In the genomic region with DNA sequence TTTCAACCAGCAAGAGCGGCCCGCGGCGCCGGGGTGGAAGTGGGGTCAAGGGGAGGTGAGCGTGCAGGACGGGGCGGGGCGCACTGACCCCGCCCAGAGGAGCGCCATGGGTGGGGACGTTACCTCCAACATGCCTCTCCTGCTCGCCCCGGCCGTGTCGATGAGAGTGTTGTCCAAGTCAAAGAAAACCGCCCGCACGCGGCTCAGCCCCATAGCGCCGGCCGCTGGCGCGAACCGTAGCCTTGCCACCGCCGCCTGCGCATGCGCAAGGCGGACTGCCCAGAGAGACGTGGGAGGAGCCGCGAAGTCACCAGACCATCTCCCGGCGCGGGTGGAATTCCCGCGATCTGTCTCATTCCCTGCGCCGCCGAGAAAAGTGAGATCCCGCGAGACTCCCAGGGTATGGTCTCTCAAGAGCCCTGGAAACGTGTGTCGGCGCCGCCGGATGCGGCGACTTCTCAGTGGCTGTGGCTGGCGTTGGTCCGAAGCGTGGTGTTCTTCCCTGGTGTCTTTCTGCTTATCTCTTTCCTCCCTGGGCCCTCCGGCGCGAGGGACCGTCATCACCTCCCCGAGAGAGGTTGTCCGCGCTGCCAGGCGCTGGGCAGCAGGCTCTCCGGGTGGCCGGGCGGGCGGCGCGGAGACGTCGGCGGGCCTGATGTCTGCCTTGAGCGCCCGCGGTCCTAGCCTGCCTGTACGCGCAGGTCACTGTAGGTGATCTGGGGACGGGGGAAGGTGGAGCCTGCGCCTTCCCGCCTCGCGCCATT, we compare ENCODE assay signal across 1 cellular context.
A peak's percentile ranks its signal among the peaks of the same experiment; 100 is the strongest.
TF ChIP-seq lines count a peak whose summit lies in the region.

A gene with protein sequence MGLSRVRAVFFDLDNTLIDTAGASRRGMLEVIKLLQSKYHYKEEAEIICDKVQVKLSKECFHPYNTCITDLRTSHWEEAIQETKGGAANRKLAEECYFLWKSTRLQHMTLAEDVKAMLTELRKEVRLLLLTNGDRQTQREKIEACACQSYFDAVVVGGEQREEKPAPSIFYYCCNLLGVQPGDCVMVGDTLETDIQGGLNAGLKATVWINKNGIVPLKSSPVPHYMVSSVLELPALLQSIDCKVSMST (minus strand): TSS at position 279 of the 764 bp plus-strand sequence. CDS start 66 bp downstream, at position 213.

TF ChIP-seq in K562, 482 proteins besides CTCF, POLR2A, EP300 and RAD21 (continued from another document and continues in another):
- TF ChIP-seq, protein P1, sequence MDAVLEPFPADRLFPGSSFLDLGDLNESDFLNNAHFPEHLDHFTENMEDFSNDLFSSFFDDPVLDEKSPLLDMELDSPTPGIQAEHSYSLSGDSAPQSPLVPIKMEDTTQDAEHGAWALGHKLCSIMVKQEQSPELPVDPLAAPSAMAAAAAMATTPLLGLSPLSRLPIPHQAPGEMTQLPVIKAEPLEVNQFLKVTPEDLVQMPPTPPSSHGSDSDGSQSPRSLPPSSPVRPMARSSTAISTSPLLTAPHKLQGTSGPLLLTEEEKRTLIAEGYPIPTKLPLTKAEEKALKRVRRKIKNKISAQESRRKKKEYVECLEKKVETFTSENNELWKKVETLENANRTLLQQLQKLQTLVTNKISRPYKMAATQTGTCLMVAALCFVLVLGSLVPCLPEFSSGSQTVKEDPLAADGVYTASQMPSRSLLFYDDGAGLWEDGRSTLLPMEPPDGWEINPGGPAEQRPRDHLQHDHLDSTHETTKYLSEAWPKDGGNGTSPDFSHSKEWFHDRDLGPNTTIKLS (IDR thresholded peaks at IDR 0.05; ENCODE audit: borderline replicate concordance, low read depth) = peak; percentile 76
- TF ChIP-seq PHF20 (IDR thresholded peaks at IDR 0.05; ENCODE audit: partially characterized antibody) (peak; percentile 68), ARHGAP35 (IDR thresholded peaks at IDR 0.05; ENCODE audit: partially characterized antibody) (peak; percentile 88), ZNF644 (tag; IDR thresholded peaks at IDR 0.05; ENCODE audit: low read depth) (no peak), C11orf30 (IDR thresholded peaks at IDR 0.05; ENCODE audit: low read depth) (peak; percentile 51), CHD2 (IDR thresholded peaks at IDR 0.05; ENCODE audit: low read depth, low read length) (peak; percentile 98), ZNF586 (CRISPR knock-in tag; conservative IDR thresholded peaks at IDR 0.05) (no peak), GABPB1 (CRISPR knock-in tag; IDR thresholded peaks at IDR 0.05) (peak; percentile 54; the same call in 1 of the 2 replicates), FOXK2 (conservative IDR thresholded peaks at IDR 0.05 in 1 of 2, IDR thresholded peaks at IDR 0.05 in 1 of 2; ENCODE audit: low read depth in 2 of 2) (peak in 1 of 2 experiments; percentile 36; a peak in 1 of 4 replicates), TBP (optimal IDR thresholded peaks at IDR 0.05; ENCODE audit: low read depth, low read length) (peak; percentile 76), TAF9B (IDR thresholded peaks at IDR 0.05; ENCODE audit: partially characterized antibody) (peak; percentile 28), ETV6 (IDR thresholded peaks at IDR 0.05; ENCODE audit: borderline replicate concordance in 1 of 2, low read depth in 2 of 2, low read length in 1 of 2) (no peak), ETV6 (CRISPR knock-in tag; IDR thresholded peaks at IDR 0.05; ENCODE audit: borderline replicate concordance) (no peak), NR2F6 (CRISPR knock-in tag; IDR thresholded peaks at IDR 0.05) (no peak), CCNT2 (IDR thresholded peaks at IDR 0.05; ENCODE audit: borderline replicate concordance, extremely low read depth, insufficient read length, low read depth, low read length) (peak; percentile 44), PHF8 (IDR thresholded peaks at IDR 0.05; ENCODE audit: borderline replicate concordance, low read length) (peak; percentile 81), ZBTB17 (CRISPR knock-in tag; IDR thresholded peaks at IDR 0.05) (0 out of 2 replicates have a peak, but pooled peaks have one; percentile 51), MYC (IDR thresholded peaks at IDR 0.05; ENCODE audit: low read depth, low read length) (peak; percentile 81), MYC (CRISPR knock-in tag; IDR thresholded peaks at IDR 0.05; ENCODE audit: borderline replicate concordance, low read depth) (peak; percentile 52; the same call in 1 of the 2 replicates), FOXJ2 (tag; IDR thresholded peaks at IDR 0.05) (0 out of 2 replicates have a peak, but pooled peaks have one; percentile 10), CXXC5 (CRISPR knock-in tag; IDR thresholded peaks at IDR 0.05) (peak; percentile 64), EGR1 (conservative IDR thresholded peaks at IDR 0.05) (peak; percentile 36; the same call in 1 of the 2 replicates), ATF1 (CRISPR knock-in tag; IDR thresholded peaks at IDR 0.05) (no peak), ATF1 (tag; IDR thresholded peaks at IDR 0.05) (peak; percentile 71)
- TF ChIP-seq, protein P2, sequence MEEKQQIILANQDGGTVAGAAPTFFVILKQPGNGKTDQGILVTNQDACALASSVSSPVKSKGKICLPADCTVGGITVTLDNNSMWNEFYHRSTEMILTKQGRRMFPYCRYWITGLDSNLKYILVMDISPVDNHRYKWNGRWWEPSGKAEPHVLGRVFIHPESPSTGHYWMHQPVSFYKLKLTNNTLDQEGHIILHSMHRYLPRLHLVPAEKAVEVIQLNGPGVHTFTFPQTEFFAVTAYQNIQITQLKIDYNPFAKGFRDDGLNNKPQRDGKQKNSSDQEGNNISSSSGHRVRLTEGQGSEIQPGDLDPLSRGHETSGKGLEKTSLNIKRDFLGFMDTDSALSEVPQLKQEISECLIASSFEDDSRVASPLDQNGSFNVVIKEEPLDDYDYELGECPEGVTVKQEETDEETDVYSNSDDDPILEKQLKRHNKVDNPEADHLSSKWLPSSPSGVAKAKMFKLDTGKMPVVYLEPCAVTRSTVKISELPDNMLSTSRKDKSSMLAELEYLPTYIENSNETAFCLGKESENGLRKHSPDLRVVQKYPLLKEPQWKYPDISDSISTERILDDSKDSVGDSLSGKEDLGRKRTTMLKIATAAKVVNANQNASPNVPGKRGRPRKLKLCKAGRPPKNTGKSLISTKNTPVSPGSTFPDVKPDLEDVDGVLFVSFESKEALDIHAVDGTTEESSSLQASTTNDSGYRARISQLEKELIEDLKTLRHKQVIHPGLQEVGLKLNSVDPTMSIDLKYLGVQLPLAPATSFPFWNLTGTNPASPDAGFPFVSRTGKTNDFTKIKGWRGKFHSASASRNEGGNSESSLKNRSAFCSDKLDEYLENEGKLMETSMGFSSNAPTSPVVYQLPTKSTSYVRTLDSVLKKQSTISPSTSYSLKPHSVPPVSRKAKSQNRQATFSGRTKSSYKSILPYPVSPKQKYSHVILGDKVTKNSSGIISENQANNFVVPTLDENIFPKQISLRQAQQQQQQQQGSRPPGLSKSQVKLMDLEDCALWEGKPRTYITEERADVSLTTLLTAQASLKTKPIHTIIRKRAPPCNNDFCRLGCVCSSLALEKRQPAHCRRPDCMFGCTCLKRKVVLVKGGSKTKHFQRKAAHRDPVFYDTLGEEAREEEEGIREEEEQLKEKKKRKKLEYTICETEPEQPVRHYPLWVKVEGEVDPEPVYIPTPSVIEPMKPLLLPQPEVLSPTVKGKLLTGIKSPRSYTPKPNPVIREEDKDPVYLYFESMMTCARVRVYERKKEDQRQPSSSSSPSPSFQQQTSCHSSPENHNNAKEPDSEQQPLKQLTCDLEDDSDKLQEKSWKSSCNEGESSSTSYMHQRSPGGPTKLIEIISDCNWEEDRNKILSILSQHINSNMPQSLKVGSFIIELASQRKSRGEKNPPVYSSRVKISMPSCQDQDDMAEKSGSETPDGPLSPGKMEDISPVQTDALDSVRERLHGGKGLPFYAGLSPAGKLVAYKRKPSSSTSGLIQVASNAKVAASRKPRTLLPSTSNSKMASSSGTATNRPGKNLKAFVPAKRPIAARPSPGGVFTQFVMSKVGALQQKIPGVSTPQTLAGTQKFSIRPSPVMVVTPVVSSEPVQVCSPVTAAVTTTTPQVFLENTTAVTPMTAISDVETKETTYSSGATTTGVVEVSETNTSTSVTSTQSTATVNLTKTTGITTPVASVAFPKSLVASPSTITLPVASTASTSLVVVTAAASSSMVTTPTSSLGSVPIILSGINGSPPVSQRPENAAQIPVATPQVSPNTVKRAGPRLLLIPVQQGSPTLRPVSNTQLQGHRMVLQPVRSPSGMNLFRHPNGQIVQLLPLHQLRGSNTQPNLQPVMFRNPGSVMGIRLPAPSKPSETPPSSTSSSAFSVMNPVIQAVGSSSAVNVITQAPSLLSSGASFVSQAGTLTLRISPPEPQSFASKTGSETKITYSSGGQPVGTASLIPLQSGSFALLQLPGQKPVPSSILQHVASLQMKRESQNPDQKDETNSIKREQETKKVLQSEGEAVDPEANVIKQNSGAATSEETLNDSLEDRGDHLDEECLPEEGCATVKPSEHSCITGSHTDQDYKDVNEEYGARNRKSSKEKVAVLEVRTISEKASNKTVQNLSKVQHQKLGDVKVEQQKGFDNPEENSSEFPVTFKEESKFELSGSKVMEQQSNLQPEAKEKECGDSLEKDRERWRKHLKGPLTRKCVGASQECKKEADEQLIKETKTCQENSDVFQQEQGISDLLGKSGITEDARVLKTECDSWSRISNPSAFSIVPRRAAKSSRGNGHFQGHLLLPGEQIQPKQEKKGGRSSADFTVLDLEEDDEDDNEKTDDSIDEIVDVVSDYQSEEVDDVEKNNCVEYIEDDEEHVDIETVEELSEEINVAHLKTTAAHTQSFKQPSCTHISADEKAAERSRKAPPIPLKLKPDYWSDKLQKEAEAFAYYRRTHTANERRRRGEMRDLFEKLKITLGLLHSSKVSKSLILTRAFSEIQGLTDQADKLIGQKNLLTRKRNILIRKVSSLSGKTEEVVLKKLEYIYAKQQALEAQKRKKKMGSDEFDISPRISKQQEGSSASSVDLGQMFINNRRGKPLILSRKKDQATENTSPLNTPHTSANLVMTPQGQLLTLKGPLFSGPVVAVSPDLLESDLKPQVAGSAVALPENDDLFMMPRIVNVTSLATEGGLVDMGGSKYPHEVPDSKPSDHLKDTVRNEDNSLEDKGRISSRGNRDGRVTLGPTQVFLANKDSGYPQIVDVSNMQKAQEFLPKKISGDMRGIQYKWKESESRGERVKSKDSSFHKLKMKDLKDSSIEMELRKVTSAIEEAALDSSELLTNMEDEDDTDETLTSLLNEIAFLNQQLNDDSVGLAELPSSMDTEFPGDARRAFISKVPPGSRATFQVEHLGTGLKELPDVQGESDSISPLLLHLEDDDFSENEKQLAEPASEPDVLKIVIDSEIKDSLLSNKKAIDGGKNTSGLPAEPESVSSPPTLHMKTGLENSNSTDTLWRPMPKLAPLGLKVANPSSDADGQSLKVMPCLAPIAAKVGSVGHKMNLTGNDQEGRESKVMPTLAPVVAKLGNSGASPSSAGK (IDR thresholded peaks at IDR 0.05) = peak; percentile 86; the same call in 1 of the 2 replicates
- TF ChIP-seq, protein P3, sequence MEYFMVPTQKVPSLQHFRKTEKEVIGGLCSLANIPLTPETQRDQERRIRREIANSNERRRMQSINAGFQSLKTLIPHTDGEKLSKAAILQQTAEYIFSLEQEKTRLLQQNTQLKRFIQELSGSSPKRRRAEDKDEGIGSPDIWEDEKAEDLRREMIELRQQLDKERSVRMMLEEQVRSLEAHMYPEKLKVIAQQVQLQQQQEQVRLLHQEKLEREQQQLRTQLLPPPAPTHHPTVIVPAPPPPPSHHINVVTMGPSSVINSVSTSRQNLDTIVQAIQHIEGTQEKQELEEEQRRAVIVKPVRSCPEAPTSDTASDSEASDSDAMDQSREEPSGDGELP (CRISPR knock-in tag; IDR thresholded peaks at IDR 0.05; ENCODE audit: borderline replicate concordance) = peak; percentile 57
- TF ChIP-seq, protein P4, sequence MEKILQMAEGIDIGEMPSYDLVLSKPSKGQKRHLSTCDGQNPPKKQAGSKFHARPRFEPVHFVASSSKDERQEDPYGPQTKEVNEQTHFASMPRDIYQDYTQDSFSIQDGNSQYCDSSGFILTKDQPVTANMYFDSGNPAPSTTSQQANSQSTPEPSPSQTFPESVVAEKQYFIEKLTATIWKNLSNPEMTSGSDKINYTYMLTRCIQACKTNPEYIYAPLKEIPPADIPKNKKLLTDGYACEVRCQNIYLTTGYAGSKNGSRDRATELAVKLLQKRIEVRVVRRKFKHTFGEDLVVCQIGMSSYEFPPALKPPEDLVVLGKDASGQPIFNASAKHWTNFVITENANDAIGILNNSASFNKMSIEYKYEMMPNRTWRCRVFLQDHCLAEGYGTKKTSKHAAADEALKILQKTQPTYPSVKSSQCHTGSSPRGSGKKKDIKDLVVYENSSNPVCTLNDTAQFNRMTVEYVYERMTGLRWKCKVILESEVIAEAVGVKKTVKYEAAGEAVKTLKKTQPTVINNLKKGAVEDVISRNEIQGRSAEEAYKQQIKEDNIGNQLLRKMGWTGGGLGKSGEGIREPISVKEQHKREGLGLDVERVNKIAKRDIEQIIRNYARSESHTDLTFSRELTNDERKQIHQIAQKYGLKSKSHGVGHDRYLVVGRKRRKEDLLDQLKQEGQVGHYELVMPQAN (IDR thresholded peaks at IDR 0.05; ENCODE audit: borderline replicate concordance) = 0 out of 2 replicates have a peak, but pooled peaks have one; percentile 14
- TF ChIP-seq, protein P5, sequence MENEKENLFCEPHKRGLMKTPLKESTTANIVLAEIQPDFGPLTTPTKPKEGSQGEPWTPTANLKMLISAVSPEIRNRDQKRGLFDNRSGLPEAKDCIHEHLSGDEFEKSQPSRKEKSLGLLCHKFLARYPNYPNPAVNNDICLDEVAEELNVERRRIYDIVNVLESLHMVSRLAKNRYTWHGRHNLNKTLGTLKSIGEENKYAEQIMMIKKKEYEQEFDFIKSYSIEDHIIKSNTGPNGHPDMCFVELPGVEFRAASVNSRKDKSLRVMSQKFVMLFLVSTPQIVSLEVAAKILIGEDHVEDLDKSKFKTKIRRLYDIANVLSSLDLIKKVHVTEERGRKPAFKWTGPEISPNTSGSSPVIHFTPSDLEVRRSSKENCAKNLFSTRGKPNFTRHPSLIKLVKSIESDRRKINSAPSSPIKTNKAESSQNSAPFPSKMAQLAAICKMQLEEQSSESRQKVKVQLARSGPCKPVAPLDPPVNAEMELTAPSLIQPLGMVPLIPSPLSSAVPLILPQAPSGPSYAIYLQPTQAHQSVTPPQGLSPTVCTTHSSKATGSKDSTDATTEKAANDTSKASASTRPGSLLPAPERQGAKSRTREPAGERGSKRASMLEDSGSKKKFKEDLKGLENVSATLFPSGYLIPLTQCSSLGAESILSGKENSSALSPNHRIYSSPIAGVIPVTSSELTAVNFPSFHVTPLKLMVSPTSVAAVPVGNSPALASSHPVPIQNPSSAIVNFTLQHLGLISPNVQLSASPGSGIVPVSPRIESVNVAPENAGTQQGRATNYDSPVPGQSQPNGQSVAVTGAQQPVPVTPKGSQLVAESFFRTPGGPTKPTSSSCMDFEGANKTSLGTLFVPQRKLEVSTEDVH (IDR thresholded peaks at IDR 0.05; ENCODE audit: low read depth, partially characterized antibody) = peak; percentile 61
- TF ChIP-seq, protein P6, sequence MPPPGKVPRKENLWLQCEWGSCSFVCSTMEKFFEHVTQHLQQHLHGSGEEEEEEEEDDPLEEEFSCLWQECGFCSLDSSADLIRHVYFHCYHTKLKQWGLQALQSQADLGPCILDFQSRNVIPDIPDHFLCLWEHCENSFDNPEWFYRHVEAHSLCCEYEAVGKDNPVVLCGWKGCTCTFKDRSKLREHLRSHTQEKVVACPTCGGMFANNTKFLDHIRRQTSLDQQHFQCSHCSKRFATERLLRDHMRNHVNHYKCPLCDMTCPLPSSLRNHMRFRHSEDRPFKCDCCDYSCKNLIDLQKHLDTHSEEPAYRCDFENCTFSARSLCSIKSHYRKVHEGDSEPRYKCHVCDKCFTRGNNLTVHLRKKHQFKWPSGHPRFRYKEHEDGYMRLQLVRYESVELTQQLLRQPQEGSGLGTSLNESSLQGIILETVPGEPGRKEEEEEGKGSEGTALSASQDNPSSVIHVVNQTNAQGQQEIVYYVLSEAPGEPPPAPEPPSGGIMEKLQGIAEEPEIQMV (tag; conservative IDR thresholded peaks at IDR 0.05; ENCODE audit: low read depth) = no peak
